In genomic region chr19:7830823-7831222, GRCh38 we compare ENCODE assay signal across 9 cellular contexts. TPM values are rescaled to one million over a fixed set of nuclear protein-coding genes. Genes with fewer than 3 reads are reported as not detected.
A peak's percentile ranks its signal among the peaks of the same experiment; 100 is the strongest.
DNase-seq lines count a peak whose midpoint lies in the region; ATAC-seq and TF ChIP-seq lines count a peak whose summit lies in the region.
"Had no signal": no experiment of that assay in that cellular context is flagged by ENCODE, and none has a peak within 500 bp of the region (broad histone marks: within the 10 kb centered on the region; RNA-seq: fewer than 3 reads in every experiment).

No MANE protein-coding gene starts in this region.

- TF ChIP-seq EP300 in esophagus muscularis mucosa (IDR thresholded peaks at IDR 0.05) = no peak
- TF ChIP-seq EP300 in sigmoid colon (IDR thresholded peaks at IDR 0.05) = no peak

- peaks cover 20% of the 10 kb centered on the region for H3K4me1 ChIP-seq in RWPE2 (ENCODE audit: insufficient read depth, poor library complexity, severe bottlenecking)
- H3K4me1 ChIP-seq in esophagus muscularis mucosa = peaks cover 21 to 43% (median 40%) of the 10 kb centered on the region in 4 donors
- H3K4me1 ChIP-seq in sigmoid colon = peaks cover 0 to 39% (median 32%) of the 10 kb centered on the region in 4 donors

- no peak for DNase-seq in GM06990 (ENCODE audit: extremely low read depth, insufficient read length)
- DNase-seq in RWPE2 (ENCODE audit: low spot score) = no peak
- no peak for DNase-seq in esophagus muscularis mucosa (ENCODE audit: extremely low spot score)
- DNase-seq in sigmoid colon = no peak
- no peak for DNase-seq in sciatic nerve (ENCODE audit: low spot score)
- no peak for DNase-seq in LoVo (ENCODE audit: low spot score)

- H3K4me3 ChIP-seq in GM06990 (replicated peaks; ENCODE audit: low read depth, low read length) = peak overlapping the region; percentile 81
- H3K4me3 ChIP-seq in RWPE2 (ENCODE audit: severe bottlenecking) = peak overlapping the region; percentile 84
- H3K4me3 ChIP-seq in esophagus muscularis mucosa = peak overlapping the region; percentile 79 to 94 (median 85)
- H3K4me3 ChIP-seq in sigmoid colon = peak overlapping the region; percentile 70 to 100 (median 90)

- H3K27ac ChIP-seq in RWPE2 (ENCODE audit: poor library complexity, severe bottlenecking) (peak overlapping the region; percentile 88), esophagus muscularis mucosa (replicated peaks in 1 of 4) (no peak overlapping the region), sigmoid colon (peak overlapping the region in 1 of 4 donors; percentile 51)

- H3K36me3 ChIP-seq in GM06990 (ENCODE audit: control insufficient read depth, insufficient read depth, low read length) (no peaks in the 10 kb centered on the region), RWPE2 (ENCODE audit: low read depth) (no peaks in the 10 kb centered on the region), esophagus muscularis mucosa (no peaks in the 10 kb centered on the region), sigmoid colon (no peaks in the 10 kb centered on the region)

- TF ChIP-seq POLR2A in esophagus muscularis mucosa (IDR thresholded peaks at IDR 0.05; ENCODE audit: low read depth) (no peak), sigmoid colon (IDR thresholded peaks at IDR 0.05) (no peak)

- no peaks in the 10 kb centered on the region for H3K9me3 ChIP-seq in RWPE2 (ENCODE audit: severe bottlenecking)
- no peaks in the 10 kb centered on the region for H3K9me3 ChIP-seq in esophagus muscularis mucosa
- H3K9me3 ChIP-seq in sigmoid colon = no peaks in the 10 kb centered on the region

- TF ChIP-seq CTCF in GM06990 (IDR thresholded peaks at IDR 0.05; ENCODE audit: insufficient read depth, low read length, poor library complexity, severe bottlenecking) = no peak
- TF ChIP-seq CTCF in RWPE2 (IDR thresholded peaks at IDR 0.05; ENCODE audit: poor library complexity, severe bottlenecking) = no peak
- no peak for TF ChIP-seq CTCF in esophagus muscularis mucosa (IDR thresholded peaks at IDR 0.05)
- no peak for TF ChIP-seq CTCF in sigmoid colon (IDR thresholded peaks at IDR 0.05)

- ATAC-seq in RWPE2 (ENCODE audit: low read depth) (no peak), sciatic nerve (no peak), GM21447 (IDR thresholded peaks at IDR 0.05; ENCODE audit: unreplicated experiment) (no peak), GM18519 (IDR thresholded peaks at IDR 0.05; ENCODE audit: low FRiP score, unreplicated experiment) (no peak)

- H3K27me3 ChIP-seq in GM06990 (replicated peaks; ENCODE audit: control insufficient read depth, insufficient read depth, low read length) = no peaks in the 10 kb centered on the region
- H3K27me3 ChIP-seq in RWPE2 (ENCODE audit: insufficient read depth, poor library complexity, severe bottlenecking) = no peaks in the 10 kb centered on the region
- H3K27me3 ChIP-seq in esophagus muscularis mucosa = peaks cover 0 to under 1% (median 0%) of the 10 kb centered on the region in 4 donors
- H3K27me3 ChIP-seq in sigmoid colon = no peaks in the 10 kb centered on the region

- intact Hi-C loops in esophagus muscularis mucosa (cut with DNase I) = no loop called here
- intact Hi-C loops in sigmoid colon (cut with DNase I) = loop anchor here (1.0 kb wide), 1 partner anchor 72 kb away; the partner anchor contains the start of gene MAP2K7
- intact Hi-C loops in sciatic nerve (cut with DNase I) = no loop called here

- 41% methylated on average over 7 of the region's 7 CpGs for WGBS in esophagus muscularis mucosa
- 37 to 47% methylated on average over 7 of the region's 7 CpGs for WGBS in sigmoid colon, 2 donors

RNA-seq across cellular contexts. Expression of gene EVI5L, which starts 0.8 kb away (rescaled TPM):
- 10 to 100 TPM; 19.9 to 42.0 (median 29.2) TPM for total RNA-seq in esophagus muscularis mucosa
- total RNA-seq in sigmoid colon = 10 to 100 TPM in 3 of 4 donors, 1 to 10 TPM in 1; 8.4 to 18.6 (median 12.5) TPM
- polyA plus RNA-seq in sigmoid colon = 10 to 100 TPM in 1 of 3 donors, 1 to 10 TPM in 2; 5.3 to 11.4 (median 6.0) TPM
- total RNA-seq in sciatic nerve = 14.2 TPM

RNA-seq across cellular contexts. Expression of gene PRR36, which starts 43.4 kb away (rescaled TPM):
- under 1 TPM in 1 of 4 donors, not detected in 3; 0.52 TPM for total RNA-seq in esophagus muscularis mucosa
- total RNA-seq in sigmoid colon = not detected
- under 1 TPM in 2 of 3 donors, not detected in 1; under 0.01 to 0.23 TPM for polyA plus RNA-seq in sigmoid colon
- 0.09 TPM for total RNA-seq in sciatic nerve

RNA-seq across cellular contexts. Expression of gene LRRC8E, which starts 57.5 kb away (rescaled TPM):
- total RNA-seq in esophagus muscularis mucosa (1 to 10 TPM in 1 of 4 donors, under 1 TPM in 2, not detected in 1; 0.33 to 1.0 (median 0.46) TPM), sigmoid colon (not detected), sciatic nerve (0.09 TPM)
- polyA plus RNA-seq in sigmoid colon = 1 to 10 TPM in 2 of 3 donors, under 1 TPM in 1; 0.23 to 1.2 (median 1.2) TPM
- total RNA-seq: activated CD8-positive, alpha-beta memory T cell treated with anti-CD3 and anti-CD28 coated beads for 36 hours had no signal
